In genomic region chr20:37939701-37940151, GRCh38 we compare ENCODE assay signal across 18 cellular contexts.
"Had no signal": no experiment of that assay in that cellular context is flagged by ENCODE, and none has a peak within 500 bp of the region (broad histone marks: within the 10 kb centered on the region; RNA-seq: fewer than 3 reads in every experiment).

No MANE protein-coding gene starts in this region.

- H3K4me3 ChIP-seq: body of pancreas, colonic mucosa, lung, transverse colon had no signal

- H3K36me3 ChIP-seq: colonic mucosa, transverse colon had no signal

- ATAC-seq: body of pancreas; foreskin keratinocyte; left colon; stimulated activated naive CD8-positive, alpha-beta T cell treated with anti-CD3 and anti-CD28 coated beads, Interleukin-15, Interleukin-2, amounts not matched to agents 100 U/mL and 50 U/mL, for 24 hours had no signal

- H3K9me3 Mint-ChIP-seq: nephron had no signal

- H3K27ac Mint-ChIP-seq: nephron had no signal

- H3K9me3 ChIP-seq: body of pancreas, colonic mucosa, transverse colon had no signal

- H3K27me3 ChIP-seq: body of pancreas, colonic mucosa, transverse colon had no signal

- DNase-seq: activated CD4-positive, alpha-beta T cell treated with anti-CD3 and anti-CD28 coated beads for 1 hour; activated CD8-positive, alpha-beta memory T cell treated with anti-CD3 and anti-CD28 coated beads for 24 hours; activated naive CD4-positive, alpha-beta T cell treated with Interleukin-2 at 50 U/mL for 16 hours; body of pancreas; central memory CD4-positive, alpha-beta T cell; colonic mucosa; foreskin keratinocyte; glutamatergic neuron; hypothalamus; left colon; midbrain; stimulated activated CD4-positive, alpha-beta T cell treated with anti-CD3 and anti-CD28 coated beads, Interleukin-2, amount 100 ng/mL, for 24 hours; stimulated activated naive CD8-positive, alpha-beta T cell treated with anti-CD3 and anti-CD28 coated beads, Interleukin-15, Interleukin-2, amounts not matched to agents 100 U/mL and 50 U/mL, for 24 hours; T-helper 2 cell; transverse colon had no signal

- H3K4me1 ChIP-seq: body of pancreas, colonic mucosa, foreskin keratinocyte, transverse colon had no signal

- H3K4me3 Mint-ChIP-seq: nephron had no signal

- H3K27ac ChIP-seq: body of pancreas, colonic mucosa, foreskin keratinocyte, transverse colon, VCaP had no signal
